1 cellular context compared by ENCODE assay signal in the genomic region with DNA sequence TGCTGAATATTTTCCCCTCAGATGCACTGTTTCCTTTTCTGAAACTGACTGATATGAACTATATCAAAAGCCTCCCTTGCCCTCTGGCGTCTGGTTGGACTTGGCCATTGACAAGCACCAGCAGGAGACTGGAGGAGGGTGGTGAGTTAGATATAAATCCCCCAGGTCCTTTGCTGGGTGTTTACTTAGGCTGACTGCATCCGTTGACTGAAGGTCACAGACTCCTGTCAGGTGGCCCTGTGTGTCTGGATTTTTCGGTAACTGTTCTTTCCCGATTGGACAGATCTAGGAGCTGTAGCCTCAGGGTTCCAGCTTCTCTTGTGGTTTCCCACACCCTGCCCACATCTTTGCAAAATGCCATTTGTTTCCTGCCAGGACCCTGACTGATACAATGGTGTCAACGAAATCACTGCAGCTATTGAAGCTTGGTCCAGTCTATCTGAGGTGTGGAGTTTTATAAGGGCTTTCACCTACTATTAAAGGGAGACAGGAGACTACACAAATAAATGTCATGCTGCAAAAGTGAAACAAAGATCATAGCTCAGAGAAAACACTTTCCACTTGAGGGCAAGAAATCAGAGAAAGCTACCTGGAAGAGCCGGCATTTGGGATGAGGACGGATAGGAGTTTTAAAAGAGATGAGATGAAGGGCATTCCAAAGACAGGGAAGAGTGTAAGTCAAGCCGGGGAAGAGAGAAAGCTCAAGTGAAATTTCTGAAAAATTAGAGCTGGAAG.
TF ChIP-seq lines count a peak whose summit lies in the region.

No MANE protein-coding gene starts in this region.

TF ChIP-seq in HepG2, 621 proteins besides CTCF, POLR2A, EP300 and RAD21 (continued from another document and continues in another):
- TF ChIP-seq, protein P1, sequence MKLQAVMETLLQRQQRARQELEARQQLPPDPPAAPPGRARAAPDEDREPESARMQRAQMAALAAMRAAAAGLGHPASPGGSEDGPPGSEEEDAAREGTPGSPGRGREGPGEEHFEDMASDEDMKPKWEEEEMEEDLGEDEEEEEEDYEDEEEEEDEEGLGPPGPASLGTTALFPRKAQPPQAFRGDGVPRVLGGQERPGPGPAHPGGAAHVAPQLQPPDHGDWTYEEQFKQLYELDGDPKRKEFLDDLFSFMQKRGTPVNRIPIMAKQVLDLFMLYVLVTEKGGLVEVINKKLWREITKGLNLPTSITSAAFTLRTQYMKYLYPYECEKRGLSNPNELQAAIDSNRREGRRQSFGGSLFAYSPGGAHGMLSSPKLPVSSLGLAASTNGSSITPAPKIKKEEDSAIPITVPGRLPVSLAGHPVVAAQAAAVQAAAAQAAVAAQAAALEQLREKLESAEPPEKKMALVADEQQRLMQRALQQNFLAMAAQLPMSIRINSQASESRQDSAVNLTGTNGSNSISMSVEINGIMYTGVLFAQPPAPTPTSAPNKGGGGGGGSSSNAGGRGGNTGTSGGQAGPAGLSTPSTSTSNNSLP (IDR thresholded peaks at IDR 0.05; ENCODE audit: low read depth, low read length), result peak; percentile 73; the same call in 1 of the 2 replicates
- TF ChIP-seq FOXA1 (IDR thresholded peaks at IDR 0.05) (peak; percentile 63), FOXA1 (CRISPR knock-in tag; IDR thresholded peaks at IDR 0.05) (peak; percentile 97), FLYWCH1 (CRISPR knock-in tag; IDR thresholded peaks at IDR 0.05) (no peak), ZNF580 (CRISPR knock-in tag; IDR thresholded peaks at IDR 0.05; ENCODE audit: borderline replicate concordance, low read depth) (no peak), ZBED4 (CRISPR knock-in tag; IDR thresholded peaks at IDR 0.05; ENCODE audit: borderline replicate concordance) (no peak), MZF1 (CRISPR knock-in tag; IDR thresholded peaks at IDR 0.05; ENCODE audit: borderline replicate concordance) (no peak), ZNF367 (CRISPR knock-in tag; IDR thresholded peaks at IDR 0.05; ENCODE audit: borderline replicate concordance) (no peak), ZNF10 (CRISPR knock-in tag; IDR thresholded peaks at IDR 0.05; ENCODE audit: borderline replicate concordance, low read depth) (no peak), KLF16 (CRISPR knock-in tag; IDR thresholded peaks at IDR 0.05) (peak in 1 of 2 experiments; percentile 67; a peak in 1 of 4 replicates), PHB2 (IDR thresholded peaks at IDR 0.05; ENCODE audit: partially characterized antibody) (no peak), SYNCRIP (IDR thresholded peaks at IDR 0.05; ENCODE audit: insufficient read depth, low read depth, low read length) (no peak), POGK (CRISPR knock-in tag; conservative IDR thresholded peaks at IDR 0.05) (no peak), NR3C1 (CRISPR knock-in tag; IDR thresholded peaks at IDR 0.05) (no peak), KAT8 (CRISPR knock-in tag; IDR thresholded peaks at IDR 0.05) (no peak), ZNF296 (CRISPR knock-in tag; conservative IDR thresholded peaks at IDR 0.05) (no peak), PAWR (CRISPR knock-in tag; IDR thresholded peaks at IDR 0.05; ENCODE audit: borderline replicate concordance) (no peak), ZNF558 (CRISPR knock-in tag; IDR thresholded peaks at IDR 0.05; ENCODE audit: borderline replicate concordance) (no peak), KDM6A (CRISPR knock-in tag; IDR thresholded peaks at IDR 0.05; ENCODE audit: low read depth) (0 out of 2 replicates have a peak, but pooled peaks have one; percentile 39), SATB2 (CRISPR knock-in tag; IDR thresholded peaks at IDR 0.05) (no peak), KDM4B (CRISPR knock-in tag; IDR thresholded peaks at IDR 0.05) (no peak), ZNF530 (CRISPR knock-in tag; IDR thresholded peaks at IDR 0.05; ENCODE audit: low read depth) (no peak), MXD1 (CRISPR knock-in tag; IDR thresholded peaks at IDR 0.05) (no peak), WIZ (CRISPR knock-in tag; IDR thresholded peaks at IDR 0.05) (no peak), SMC3 (IDR thresholded peaks at IDR 0.05; ENCODE audit: low read length) (peak; percentile 29; the same call in 1 of the 2 replicates), YEATS2 (CRISPR knock-in tag; IDR thresholded peaks at IDR 0.05; ENCODE audit: borderline replicate concordance) (no peak)
- TF ChIP-seq, protein P2, sequence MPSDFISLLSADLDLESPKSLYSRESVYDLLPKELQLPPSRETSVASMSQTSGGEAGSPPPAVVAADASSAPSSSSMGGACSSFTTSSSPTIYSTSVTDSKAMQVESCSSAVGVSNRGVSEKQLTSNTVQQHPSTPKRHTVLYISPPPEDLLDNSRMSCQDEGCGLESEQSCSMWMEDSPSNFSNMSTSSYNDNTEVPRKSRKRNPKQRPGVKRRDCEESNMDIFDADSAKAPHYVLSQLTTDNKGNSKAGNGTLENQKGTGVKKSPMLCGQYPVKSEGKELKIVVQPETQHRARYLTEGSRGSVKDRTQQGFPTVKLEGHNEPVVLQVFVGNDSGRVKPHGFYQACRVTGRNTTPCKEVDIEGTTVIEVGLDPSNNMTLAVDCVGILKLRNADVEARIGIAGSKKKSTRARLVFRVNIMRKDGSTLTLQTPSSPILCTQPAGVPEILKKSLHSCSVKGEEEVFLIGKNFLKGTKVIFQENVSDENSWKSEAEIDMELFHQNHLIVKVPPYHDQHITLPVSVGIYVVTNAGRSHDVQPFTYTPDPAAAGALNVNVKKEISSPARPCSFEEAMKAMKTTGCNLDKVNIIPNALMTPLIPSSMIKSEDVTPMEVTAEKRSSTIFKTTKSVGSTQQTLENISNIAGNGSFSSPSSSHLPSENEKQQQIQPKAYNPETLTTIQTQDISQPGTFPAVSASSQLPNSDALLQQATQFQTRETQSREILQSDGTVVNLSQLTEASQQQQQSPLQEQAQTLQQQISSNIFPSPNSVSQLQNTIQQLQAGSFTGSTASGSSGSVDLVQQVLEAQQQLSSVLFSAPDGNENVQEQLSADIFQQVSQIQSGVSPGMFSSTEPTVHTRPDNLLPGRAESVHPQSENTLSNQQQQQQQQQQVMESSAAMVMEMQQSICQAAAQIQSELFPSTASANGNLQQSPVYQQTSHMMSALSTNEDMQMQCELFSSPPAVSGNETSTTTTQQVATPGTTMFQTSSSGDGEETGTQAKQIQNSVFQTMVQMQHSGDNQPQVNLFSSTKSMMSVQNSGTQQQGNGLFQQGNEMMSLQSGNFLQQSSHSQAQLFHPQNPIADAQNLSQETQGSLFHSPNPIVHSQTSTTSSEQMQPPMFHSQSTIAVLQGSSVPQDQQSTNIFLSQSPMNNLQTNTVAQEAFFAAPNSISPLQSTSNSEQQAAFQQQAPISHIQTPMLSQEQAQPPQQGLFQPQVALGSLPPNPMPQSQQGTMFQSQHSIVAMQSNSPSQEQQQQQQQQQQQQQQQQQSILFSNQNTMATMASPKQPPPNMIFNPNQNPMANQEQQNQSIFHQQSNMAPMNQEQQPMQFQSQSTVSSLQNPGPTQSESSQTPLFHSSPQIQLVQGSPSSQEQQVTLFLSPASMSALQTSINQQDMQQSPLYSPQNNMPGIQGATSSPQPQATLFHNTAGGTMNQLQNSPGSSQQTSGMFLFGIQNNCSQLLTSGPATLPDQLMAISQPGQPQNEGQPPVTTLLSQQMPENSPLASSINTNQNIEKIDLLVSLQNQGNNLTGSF (CRISPR knock-in tag; IDR thresholded peaks at IDR 0.05), result no peak
- TF ChIP-seq, protein P3, sequence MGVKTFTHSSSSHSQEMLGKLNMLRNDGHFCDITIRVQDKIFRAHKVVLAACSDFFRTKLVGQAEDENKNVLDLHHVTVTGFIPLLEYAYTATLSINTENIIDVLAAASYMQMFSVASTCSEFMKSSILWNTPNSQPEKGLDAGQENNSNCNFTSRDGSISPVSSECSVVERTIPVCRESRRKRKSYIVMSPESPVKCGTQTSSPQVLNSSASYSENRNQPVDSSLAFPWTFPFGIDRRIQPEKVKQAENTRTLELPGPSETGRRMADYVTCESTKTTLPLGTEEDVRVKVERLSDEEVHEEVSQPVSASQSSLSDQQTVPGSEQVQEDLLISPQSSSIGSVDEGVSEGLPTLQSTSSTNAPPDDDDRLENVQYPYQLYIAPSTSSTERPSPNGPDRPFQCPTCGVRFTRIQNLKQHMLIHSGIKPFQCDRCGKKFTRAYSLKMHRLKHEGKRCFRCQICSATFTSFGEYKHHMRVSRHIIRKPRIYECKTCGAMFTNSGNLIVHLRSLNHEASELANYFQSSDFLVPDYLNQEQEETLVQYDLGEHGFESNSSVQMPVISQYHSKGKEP (CRISPR knock-in tag; IDR thresholded peaks at IDR 0.05), result no peak
- TF ChIP-seq, protein P4, sequence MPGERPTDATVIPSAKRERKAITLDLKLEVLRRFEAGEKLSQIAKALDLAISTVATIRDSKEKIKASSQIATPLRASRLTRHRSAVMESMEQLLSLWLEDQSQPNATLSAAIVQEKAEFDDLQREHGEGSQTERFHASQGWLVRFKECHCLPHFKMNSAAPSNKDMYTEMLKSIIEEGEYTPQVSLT (CRISPR knock-in tag; IDR thresholded peaks at IDR 0.05; ENCODE audit: borderline replicate concordance, low read depth), result no peak
- TF ChIP-seq, protein P5, sequence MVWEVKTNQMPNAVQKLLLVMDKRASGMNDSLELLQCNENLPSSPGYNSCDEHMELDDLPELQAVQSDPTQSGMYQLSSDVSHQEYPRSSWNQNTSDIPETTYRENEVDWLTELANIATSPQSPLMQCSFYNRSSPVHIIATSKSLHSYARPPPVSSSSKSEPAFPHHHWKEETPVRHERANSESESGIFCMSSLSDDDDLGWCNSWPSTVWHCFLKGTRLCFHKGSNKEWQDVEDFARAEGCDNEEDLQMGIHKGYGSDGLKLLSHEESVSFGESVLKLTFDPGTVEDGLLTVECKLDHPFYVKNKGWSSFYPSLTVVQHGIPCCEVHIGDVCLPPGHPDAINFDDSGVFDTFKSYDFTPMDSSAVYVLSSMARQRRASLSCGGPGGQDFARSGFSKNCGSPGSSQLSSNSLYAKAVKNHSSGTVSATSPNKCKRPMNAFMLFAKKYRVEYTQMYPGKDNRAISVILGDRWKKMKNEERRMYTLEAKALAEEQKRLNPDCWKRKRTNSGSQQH (CRISPR knock-in tag; IDR thresholded peaks at IDR 0.05; ENCODE audit: low read depth), result 0 out of 2 replicates have a peak, but pooled peaks have one; percentile 43
- TF ChIP-seq, protein P6, sequence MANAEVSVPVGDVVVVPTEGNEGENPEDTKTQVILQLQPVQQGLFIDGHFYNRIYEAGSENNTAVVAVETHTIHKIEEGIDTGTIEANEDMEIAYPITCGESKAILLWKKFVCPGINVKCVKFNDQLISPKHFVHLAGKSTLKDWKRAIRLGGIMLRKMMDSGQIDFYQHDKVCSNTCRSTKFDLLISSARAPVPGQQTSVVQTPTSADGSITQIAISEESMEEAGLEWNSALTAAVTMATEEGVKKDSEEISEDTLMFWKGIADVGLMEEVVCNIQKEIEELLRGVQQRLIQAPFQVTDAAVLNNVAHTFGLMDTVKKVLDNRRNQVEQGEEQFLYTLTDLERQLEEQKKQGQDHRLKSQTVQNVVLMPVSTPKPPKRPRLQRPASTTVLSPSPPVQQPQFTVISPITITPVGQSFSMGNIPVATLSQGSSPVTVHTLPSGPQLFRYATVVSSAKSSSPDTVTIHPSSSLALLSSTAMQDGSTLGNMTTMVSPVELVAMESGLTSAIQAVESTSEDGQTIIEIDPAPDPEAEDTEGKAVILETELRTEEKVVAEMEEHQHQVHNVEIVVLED (CRISPR knock-in tag; IDR thresholded peaks at IDR 0.05; ENCODE audit: borderline replicate concordance), result no peak
- TF ChIP-seq, protein P7, sequence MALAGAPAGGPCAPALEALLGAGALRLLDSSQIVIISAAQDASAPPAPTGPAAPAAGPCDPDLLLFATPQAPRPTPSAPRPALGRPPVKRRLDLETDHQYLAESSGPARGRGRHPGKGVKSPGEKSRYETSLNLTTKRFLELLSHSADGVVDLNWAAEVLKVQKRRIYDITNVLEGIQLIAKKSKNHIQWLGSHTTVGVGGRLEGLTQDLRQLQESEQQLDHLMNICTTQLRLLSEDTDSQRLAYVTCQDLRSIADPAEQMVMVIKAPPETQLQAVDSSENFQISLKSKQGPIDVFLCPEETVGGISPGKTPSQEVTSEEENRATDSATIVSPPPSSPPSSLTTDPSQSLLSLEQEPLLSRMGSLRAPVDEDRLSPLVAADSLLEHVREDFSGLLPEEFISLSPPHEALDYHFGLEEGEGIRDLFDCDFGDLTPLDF (CRISPR knock-in tag; IDR thresholded peaks at IDR 0.05), result no peak
